ENCODE assay signal across 12 cellular contexts in genomic region chr7:96198047-96198636, GRCh38.
DNase-seq lines count a peak whose midpoint lies in the region; TF ChIP-seq lines count a peak whose summit lies in the region.
"Had no signal": no experiment of that assay in that cellular context is flagged by ENCODE, and none has a peak within 500 bp of the region (broad histone marks: within the 10 kb centered on the region; RNA-seq: fewer than 3 reads in every experiment).

No MANE protein-coding gene starts in this region.

- no peaks in the 10 kb centered on the region for H3K4me1 ChIP-seq in Karpas-422 (ENCODE audit: low read length)

- in situ Hi-C loops in GM13977 (cut with MboI; ENCODE audit: low pct_unique_long_range_greater_than_20kb, low sequenced_read_pairs, unreplicated experiment), result no loop called here

- H3K9me2 ChIP-seq in Karpas-422 (replicated peaks; ENCODE audit: insufficient read depth, low read length), result no peaks in the 10 kb centered on the region

- H3K36me3 ChIP-seq in Karpas-422 (ENCODE audit: insufficient read depth, low read length), result no peaks in the 10 kb centered on the region

- no peaks in the 10 kb centered on the region for H4K20me1 ChIP-seq in Karpas-422 (ENCODE audit: insufficient read depth, low read depth, low read length)

- peaks cover 25% of the 10 kb centered on the region for H3K79me2 ChIP-seq in Karpas-422 (ENCODE audit: low read length)

- no peak overlapping the region for H3K4me3 ChIP-seq in Karpas-422 (ENCODE audit: low read length)
- H3K4me3 ChIP-seq: K562 had no signal

- no peaks in the 10 kb centered on the region for H3K9me3 ChIP-seq in Karpas-422 (ENCODE audit: low read length)

- H2AFZ ChIP-seq in Karpas-422 (ENCODE audit: low read length), result no peak overlapping the region

- H3K9ac ChIP-seq in Karpas-422 (ENCODE audit: low read length), result no peak overlapping the region

- H3K27ac ChIP-seq in VCaP, result no peak overlapping the region
- H3K27ac ChIP-seq in Karpas-422 (ENCODE audit: low read length), result no peak overlapping the region

- 0 out of 2 replicates have a peak, but pooled peaks have one; percentile 14 for TF ChIP-seq CTCF in VCaP (conservative IDR thresholded peaks at IDR 0.05)
- no peak for TF ChIP-seq CTCF in GM13977 (IDR thresholded peaks at IDR 0.05; ENCODE audit: extremely low read depth, insufficient read depth, missing control alignments)

- H3K4me2 ChIP-seq in Karpas-422 (ENCODE audit: low read depth, low read length, poor library complexity, severe bottlenecking), result no peak overlapping the region

- H3K27me3 ChIP-seq in Karpas-422 (ENCODE audit: low read length), result no peaks in the 10 kb centered on the region

- DNase-seq in NCI-H748 (lab: John Stamatoyannopoulos, UW; ENCODE audit: unreplicated experiment), result peak; percentile 36
- DNase-seq in NCI-H748 treated with DMSO at 0.1 percent for 48 hours (lab: John Stamatoyannopoulos, UW), result no peak
- peak; percentile 36 for DNase-seq in HT-29 (ENCODE audit: low spot score)
- peak; percentile 28 for DNase-seq in iPS-NIHi7 (ENCODE audit: extremely low spot score)
- DNase-seq in putamen (ENCODE audit: low spot score), result no peak
- no peak for DNase-seq in Karpas-422
- no peak for DNase-seq in GM13977 (ENCODE audit: low spot score)
- DNase-seq: CD8-positive, alpha-beta T cell; NCI-H1694 treated with DMSO at 0.1 percent for 48 hours; SHP77 treated with DMSO at 0.1 percent for 48 hours had no signal

Comparison
In these comparisons a context has a peak if more than half of its experiments do, and no peak if none do; other contexts are left out.
1. DNase-seq: peak in NCI-H748 (single experiment), HT-29 (single experiment) and iPS-NIHi7 (single experiment); none in NCI-H748 treated with DMSO at 0.1 percent for 48 hours (single experiment), putamen (single experiment), Karpas-422 (single experiment) and GM13977 (single experiment).